In the genomic region with DNA sequence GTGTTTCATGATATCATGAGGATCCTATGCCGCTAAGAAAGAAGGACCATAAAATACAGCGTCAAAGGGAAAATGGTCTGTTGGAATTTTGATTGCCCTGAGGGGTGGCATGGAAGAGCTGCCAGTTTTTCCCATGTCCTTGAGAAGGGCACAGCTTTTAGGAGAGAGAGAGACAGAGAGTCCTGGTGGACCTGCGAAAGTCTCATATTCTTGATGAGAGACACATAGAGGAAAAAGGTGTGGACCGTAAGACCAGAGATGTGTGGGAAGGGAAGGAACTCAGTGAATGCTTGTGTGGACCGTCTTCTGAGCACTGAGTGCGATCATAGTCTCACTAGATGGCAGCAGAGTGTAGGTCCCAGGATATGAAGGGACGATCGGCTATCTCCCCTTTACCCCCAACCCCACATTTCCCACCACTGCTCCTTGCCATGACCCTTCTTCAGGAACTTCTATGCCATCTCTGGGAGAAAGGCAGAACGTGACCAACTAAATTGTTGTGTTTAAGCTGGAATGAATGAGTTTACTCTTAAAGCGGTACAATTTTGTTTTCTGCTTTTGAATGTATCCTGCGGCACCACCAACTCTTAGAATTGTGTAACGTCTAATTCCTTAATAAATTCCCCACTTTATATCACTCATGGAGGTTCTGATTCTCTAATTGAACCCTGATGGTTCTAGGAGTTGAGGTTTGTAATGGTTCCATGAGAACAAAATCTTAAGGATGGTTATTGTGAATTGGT, we compare ENCODE assay signal across 8 cellular contexts.
DNase-seq lines count a peak whose midpoint lies in the region; ATAC-seq and TF ChIP-seq lines count a peak whose summit lies in the region.

No MANE protein-coding gene starts in this region.

- CTCF ChIA-PET in mammary epithelial cell (lab: Charles Lee; ENCODE audit: low non-redundant PET): interaction anchor here (1.4 kb wide), 1 partner anchor 89 kb away, joined by 11 read pairs; no protein-coding TSS in a partner anchor

- H3K27me3 ChIP-seq in mammary epithelial cell (ENCODE audit: insufficient read depth, low read length) (no peaks in the 10 kb centered on the region), right lobe of liver (no peaks in the 10 kb centered on the region)

- peak overlapping the region; percentile 49 for H2AFZ ChIP-seq in mammary epithelial cell (ENCODE audit: low read depth, low read length)

- TF ChIP-seq CTCF in AG09309 (IDR thresholded peaks at IDR 0.05; ENCODE audit: control insufficient read depth, insufficient read depth, low read depth, low read length, missing control alignments) (peak; percentile 82), GM10266 (IDR thresholded peaks at IDR 0.05; ENCODE audit: control insufficient read depth, insufficient read depth, low read depth, missing control alignments) (peak; percentile 70), mammary epithelial cell (conservative IDR thresholded peaks at IDR 0.05 in 1 of 2, IDR thresholded peaks at IDR 0.05 in 1 of 2; ENCODE audit: extremely low read depth in 1 of 2, insufficient read depth in 1 of 2, low read depth in 1 of 2, low read length in 2 of 2) (peak; percentile 47 to 72), right lobe of liver (IDR thresholded peaks at IDR 0.05) (peak; percentile 31 to 60 (median 57))

- peak; percentile 73 for ATAC-seq in HG02759 (IDR thresholded peaks at IDR 0.05; ENCODE audit: unreplicated experiment)
- peak; percentile 80 to 86 (median 82) for ATAC-seq in right lobe of liver

- no peak overlapping the region for H3K4me3 ChIP-seq in AG09309 (ENCODE audit: control insufficient read depth, low read depth, low read length)
- no peak overlapping the region for H3K4me3 ChIP-seq in mammary epithelial cell (replicated peaks in 1 of 3; ENCODE audit: insufficient read depth in 1 of 3, low read depth in 2 of 3, low read length in 3 of 3)
- H3K4me3 ChIP-seq in right lobe of liver: no peak overlapping the region

- 31% methylated on average over 10 of the region's 12 CpGs for WGBS in mammary epithelial cell (ENCODE audit: low coverage, missing lambda C conversion rate)
- 28% methylated on average over 12 of the region's 12 CpGs for WGBS in right lobe of liver (ENCODE audit: insufficient coverage, low coverage, low lambda C conversion rate, missing lambda C conversion rate)

- dilution Hi-C loops in mammary epithelial cell (cut with HindIII; ENCODE audit: low sequenced_read_pairs): no loop called here

- DNase-seq in AG09309 (ENCODE audit: low read depth) (no peak), GM10266 (ENCODE audit: extremely low spot score) (peak; percentile 40), NCI-H460 (ENCODE audit: extremely low read depth, low read depth) (peak; percentile 30), mammary epithelial cell (peak; percentile 20), right lobe of liver (no peak), T-helper 9 cell (no peak), NCI-H1048 (lab: John Stamatoyannopoulos, UW) (no peak)

- no peak overlapping the region for H3K9ac ChIP-seq in mammary epithelial cell (ENCODE audit: insufficient read depth, low read length)

- intact Hi-C loops in mammary epithelial cell (cut with micrococcal nuclease): loop anchor here (1.0 to 5.0 kb wide), 2 partner anchors 369 to 522 kb away; no protein-coding TSS in a partner anchor
- intact Hi-C loops in right lobe of liver (cut with DNase I): no loop called here

- no peak overlapping the region for H3K27ac ChIP-seq in mammary epithelial cell (ENCODE audit: insufficient read depth, low read depth, low read length)
- H3K27ac ChIP-seq in right lobe of liver: no peak overlapping the region

- H3K4me1 ChIP-seq in mammary epithelial cell (ENCODE audit: insufficient read depth, low read length): no peaks in the 10 kb centered on the region
- no peaks in the 10 kb centered on the region for H3K4me1 ChIP-seq in right lobe of liver

- no peaks in the 10 kb centered on the region for H3K36me3 ChIP-seq in mammary epithelial cell (ENCODE audit: insufficient read depth, low read length)
- no peaks in the 10 kb centered on the region for H3K36me3 ChIP-seq in right lobe of liver

- no peak for TF ChIP-seq POLR2A in right lobe of liver (IDR thresholded peaks at IDR 0.05)

- BruUV-seq in mammary epithelial cell (replicated peaks; lab: Mats Ljungman, UMichigan): no TSS peak

- in situ Hi-C loops in mammary epithelial cell (cut with MboI; ENCODE audit: low sequenced_read_pairs in 2 of 2): loop anchor here (10.0 to 25.0 kb wide), 2 partner anchors 509 to 526 kb away; partner anchors contain the start of gene PTGER3 (in 1 of the 2)

- H3K79me2 ChIP-seq in mammary epithelial cell (ENCODE audit: insufficient read depth, low read length): no peaks in the 10 kb centered on the region

- H3K4me2 ChIP-seq in mammary epithelial cell (ENCODE audit: insufficient read depth, low read depth, low read length): no peak overlapping the region

- H3K9me3 ChIP-seq in mammary epithelial cell (replicated peaks; ENCODE audit: insufficient read depth, low read length): no peaks in the 10 kb centered on the region
- H3K9me3 ChIP-seq in right lobe of liver: no peaks in the 10 kb centered on the region

- H4K20me1 ChIP-seq in mammary epithelial cell (ENCODE audit: insufficient read depth, low read length): no peaks in the 10 kb centered on the region

Comparison
In these comparisons a context has a peak if more than half of its experiments do, and no peak if none do; other contexts are left out.
1. DNase-seq: peak in GM10266 (single experiment), NCI-H460 (single experiment) and mammary epithelial cell (single experiment); none in AG09309 (single experiment), right lobe of liver (0 of 3), T-helper 9 cell (single experiment) and NCI-H1048 (single experiment).
2. Peak in every context shown above with its lines, with median percentiles within 50 percentile points of each other: CTCF ChIP-seq.